ENCODE assay signal across 9 cellular contexts in genomic region chr12:121530600-121531355, GRCh38. TPM values are rescaled to one million over a fixed set of nuclear protein-coding genes. Genes with fewer than 3 reads are reported as not detected.
DNase-seq lines count a peak whose midpoint lies in the region; ATAC-seq and TF ChIP-seq lines count a peak whose summit lies in the region.
"Had no signal": no experiment of that assay in that cellular context is flagged by ENCODE, and none has a peak within 500 bp of the region (broad histone marks: within the 10 kb centered on the region; RNA-seq: fewer than 3 reads in every experiment).

No MANE protein-coding gene starts in this region.

- peaks cover 67% of the 10 kb centered on the region for H3K36me3 ChIP-seq in DND-41 (ENCODE audit: insufficient read depth, low read length)
- H3K36me3 ChIP-seq in HUES48 (ENCODE audit: control insufficient read depth, insufficient read depth, low read length), result peaks cover 60% of the 10 kb centered on the region

- H3K27ac ChIP-seq in DND-41 (ENCODE audit: low read length), result no peak overlapping the region
- peak overlapping the region; percentile 68 for H3K27ac ChIP-seq in HUES48 (ENCODE audit: low read depth, low read length)
- H3K27ac ChIP-seq: suprapubic skin had no signal

- CTCF ChIA-PET in activated CD4-positive, alpha-beta T cell treated with anti-CD3 and anti-CD28 coated beads for 36 hours (lab: Charles Lee), result interaction anchor here (2.0 kb wide), 1 partner anchor 138 kb away, joined by 4 read pairs; no protein-coding TSS in a partner anchor
- CTCF ChIA-PET in HEK293T (lab: Yijun Ruan, JAX), result no interaction called here

- POLR2A ChIA-PET in activated CD4-positive, alpha-beta T cell treated with anti-CD3 and anti-CD28 coated beads for 36 hours (lab: Charles Lee), result interaction anchor here (0.6 kb wide), 1 partner anchor 461 kb away, joined by 5 read pairs; no protein-coding TSS in a partner anchor
- POLR2A ChIA-PET in HEK293T (lab: Yijun Ruan, JAX), result no interaction called here

- no peak overlapping the region for H3K9ac ChIP-seq in DND-41 (ENCODE audit: low read depth, low read length)
- H3K9ac ChIP-seq in HUES48 (ENCODE audit: low read depth, low read length), result 0 out of 2 replicates have a peak overlapping the region, but pooled peaks have one; percentile 4

- peaks cover 25% of the 10 kb centered on the region for H3K36me3 Mint-ChIP-seq in activated CD4-positive, alpha-beta T cell treated with anti-CD3 and anti-CD28 coated beads for 36 hours (ENCODE audit: low read depth)

- in situ Hi-C loops in G401 (cut with HindIII; ENCODE audit: low sequenced_read_pairs), result no loop called here

- H3K79me2 ChIP-seq in DND-41 (ENCODE audit: insufficient read depth, low read length), result peaks cover 13% of the 10 kb centered on the region

- intact Hi-C loops in activated CD4-positive, alpha-beta T cell treated with anti-CD3 and anti-CD28 coated beads for 36 hours (cut with DNase I, micrococcal nuclease), result loop anchor here in 1 of 2 experiments (2.0 kb wide), 1 partner anchor 30 kb away; no protein-coding TSS in a partner anchor

- H3K27me3 ChIP-seq in DND-41 (ENCODE audit: insufficient read depth, low read length, poor library complexity), result no peaks in the 10 kb centered on the region
- H3K27me3 ChIP-seq in HUES48 (ENCODE audit: control insufficient read depth, insufficient read depth, low read length), result no peaks in the 10 kb centered on the region
- H3K27me3 ChIP-seq: suprapubic skin had no signal

- peaks cover 15% of the 10 kb centered on the region for H4K20me1 ChIP-seq in DND-41 (ENCODE audit: insufficient read depth, low read length)

- H3K4me1 Mint-ChIP-seq in activated CD4-positive, alpha-beta T cell treated with anti-CD3 and anti-CD28 coated beads for 36 hours, result peaks cover 41% of the 10 kb centered on the region
- H3K4me1 Mint-ChIP-seq in stimulated activated naive CD8-positive, alpha-beta T cell treated with anti-CD3 and anti-CD28 coated beads, Interleukin-15, amount 100 ng/mL, for 72 hours, result peaks cover 68% of the 10 kb centered on the region

- H3K27ac Mint-ChIP-seq in activated CD4-positive, alpha-beta T cell treated with anti-CD3 and anti-CD28 coated beads for 36 hours, result peak overlapping the region; percentile 88
- H3K27ac Mint-ChIP-seq in stimulated activated naive CD8-positive, alpha-beta T cell treated with anti-CD3 and anti-CD28 coated beads, Interleukin-15, amount 100 ng/mL, for 72 hours, result peak overlapping the region; percentile 80 to 93

- no peaks in the 10 kb centered on the region for H3K9me3 Mint-ChIP-seq in activated CD4-positive, alpha-beta T cell treated with anti-CD3 and anti-CD28 coated beads for 36 hours (ENCODE audit: low read depth)
- H3K9me3 Mint-ChIP-seq in stimulated activated naive CD8-positive, alpha-beta T cell treated with anti-CD3 and anti-CD28 coated beads, Interleukin-15, amount 100 ng/mL, for 72 hours, result no peaks in the 10 kb centered on the region

- H3K4me2 ChIP-seq in DND-41 (ENCODE audit: insufficient read depth, low read length), result no peak overlapping the region

- peak; percentile 68 for DNase-seq in DND-41
- DNase-seq in activated CD4-positive, alpha-beta T cell treated with anti-CD3 and anti-CD28 coated beads for 36 hours, result peak; percentile 81
- peak; percentile 83 for DNase-seq in dermis blood vessel endothelial cell
- peak; percentile 16 for DNase-seq in myocyte (ENCODE audit: low read depth)
- peak; percentile 48 to 73 for DNase-seq in stimulated activated naive CD8-positive, alpha-beta T cell treated with anti-CD3 and anti-CD28 coated beads, Interleukin-15, amount 100 ng/mL, for 72 hours
- no peak for DNase-seq in G401 (ENCODE audit: low spot score)
- DNase-seq in HEK293T (ENCODE audit: extremely low spot score), result no peak

- H3K9me3 ChIP-seq in DND-41 (ENCODE audit: insufficient read depth, low read length, severe bottlenecking), result no peaks in the 10 kb centered on the region
- H3K9me3 ChIP-seq in HUES48 (ENCODE audit: control insufficient read depth, insufficient read depth, low read length), result no peaks in the 10 kb centered on the region
- H3K9me3 ChIP-seq: suprapubic skin had no signal

- TF ChIP-seq CTCF in DND-41 (IDR thresholded peaks at IDR 0.05; ENCODE audit: borderline replicate concordance, extremely low read depth, low read length, poor library complexity, severe bottlenecking), result no peak

- no peak overlapping the region for H3K4me3 Mint-ChIP-seq in activated CD4-positive, alpha-beta T cell treated with anti-CD3 and anti-CD28 coated beads for 36 hours
- H3K4me3 Mint-ChIP-seq in stimulated activated naive CD8-positive, alpha-beta T cell treated with anti-CD3 and anti-CD28 coated beads, Interleukin-15, amount 100 ng/mL, for 72 hours, result peak overlapping the region; percentile 48 to 73

- H3K27me3 Mint-ChIP-seq in activated CD4-positive, alpha-beta T cell treated with anti-CD3 and anti-CD28 coated beads for 36 hours, result no peaks in the 10 kb centered on the region
- no peaks in the 10 kb centered on the region for H3K27me3 Mint-ChIP-seq in stimulated activated naive CD8-positive, alpha-beta T cell treated with anti-CD3 and anti-CD28 coated beads, Interleukin-15, amount 100 ng/mL, for 72 hours

- no peak overlapping the region for H3K4me3 ChIP-seq in DND-41 (ENCODE audit: low read depth in 1 of 2, low read length in 2 of 2)
- no peak overlapping the region for H3K4me3 ChIP-seq in HUES48 (ENCODE audit: low read depth, low read length)
- H3K4me3 ChIP-seq: suprapubic skin had no signal

- peak; percentile 96 for ATAC-seq in DND-41 (ENCODE audit: insufficient read depth, low read depth)
- peak; percentile 69 for ATAC-seq in activated CD4-positive, alpha-beta T cell treated with anti-CD3 and anti-CD28 coated beads for 36 hours
- peak; percentile 79 for ATAC-seq in stimulated activated naive CD8-positive, alpha-beta T cell treated with anti-CD3 and anti-CD28 coated beads, Interleukin-15, amount 100 ng/mL, for 72 hours

- no peak overlapping the region for H2AFZ ChIP-seq in DND-41 (ENCODE audit: low read depth, low read length)

- H3K4me1 ChIP-seq in DND-41 (ENCODE audit: insufficient read depth, low read length) (peaks cover 10% of the 10 kb centered on the region), HUES48 (ENCODE audit: control insufficient read depth, insufficient read depth, low read length) (peaks cover 23% of the 10 kb centered on the region)

TF ChIP-seq in HEK293T, 16 proteins besides CTCF, POLR2A, EP300 and RAD21:
- TF ChIP-seq L3MBTL2 (conservative IDR thresholded peaks at IDR 0.05) (no peak), TARDBP (IDR thresholded peaks at IDR 0.05) (no peak), LEF1 (IDR thresholded peaks at IDR 0.05; ENCODE audit: borderline replicate concordance) (no peak), BHLHE40 (IDR thresholded peaks at IDR 0.05; ENCODE audit: borderline replicate concordance) (no peak), HDGF (IDR thresholded peaks at IDR 0.05; ENCODE audit: borderline replicate concordance) (no peak), PKNOX1 (IDR thresholded peaks at IDR 0.05) (no peak), CTBP1 (IDR thresholded peaks at IDR 0.05; ENCODE audit: borderline replicate concordance) (no peak), NFRKB (IDR thresholded peaks at IDR 0.05) (no peak), SUZ12 (IDR thresholded peaks at IDR 0.05) (no peak)
TF ChIP-seq in HEK293T: peak in this region for 0.

RNA-seq across cellular contexts. Expression of gene KDM2B, which starts 50.0 kb away (rescaled TPM):
- total RNA-seq in activated CD4-positive, alpha-beta T cell treated with anti-CD3 and anti-CD28 coated beads for 36 hours, result 10 to 100 TPM; 39.2 to 48.7 TPM
- total RNA-seq in dermis blood vessel endothelial cell, result 29.4 and 32.0 TPM in 2 replicates
- 22.0 and 32.4 TPM in 2 replicates for total RNA-seq in myocyte
- 12.2 TPM for polyA plus RNA-seq in myocyte (2012)
- total RNA-seq in G401 (2014; rRNA removed; shearing (Covaris generic)), result 43.8 and 73.4 TPM in 2 replicates

Comparison
In these comparisons a context has a peak if more than half of its experiments do, and no peak if none do; other contexts are left out.
1. DNase-seq: peak in DND-41 (single experiment), activated CD4-positive, alpha-beta T cell treated with anti-CD3 and anti-CD28 coated beads for 36 hours (single experiment), dermis blood vessel endothelial cell (single experiment), myocyte (single experiment) and stimulated activated naive CD8-positive, alpha-beta T cell treated with anti-CD3 and anti-CD28 coated beads, Interleukin-15, amount 100 ng/mL, for 72 hours (2 of 2); none in G401 (single experiment) and HEK293T (single experiment).
2. Peak in every context shown above with its lines, with median percentiles within 50 percentile points of each other: ATAC-seq.